8 cellular contexts compared by ENCODE assay signal in the genomic region with DNA sequence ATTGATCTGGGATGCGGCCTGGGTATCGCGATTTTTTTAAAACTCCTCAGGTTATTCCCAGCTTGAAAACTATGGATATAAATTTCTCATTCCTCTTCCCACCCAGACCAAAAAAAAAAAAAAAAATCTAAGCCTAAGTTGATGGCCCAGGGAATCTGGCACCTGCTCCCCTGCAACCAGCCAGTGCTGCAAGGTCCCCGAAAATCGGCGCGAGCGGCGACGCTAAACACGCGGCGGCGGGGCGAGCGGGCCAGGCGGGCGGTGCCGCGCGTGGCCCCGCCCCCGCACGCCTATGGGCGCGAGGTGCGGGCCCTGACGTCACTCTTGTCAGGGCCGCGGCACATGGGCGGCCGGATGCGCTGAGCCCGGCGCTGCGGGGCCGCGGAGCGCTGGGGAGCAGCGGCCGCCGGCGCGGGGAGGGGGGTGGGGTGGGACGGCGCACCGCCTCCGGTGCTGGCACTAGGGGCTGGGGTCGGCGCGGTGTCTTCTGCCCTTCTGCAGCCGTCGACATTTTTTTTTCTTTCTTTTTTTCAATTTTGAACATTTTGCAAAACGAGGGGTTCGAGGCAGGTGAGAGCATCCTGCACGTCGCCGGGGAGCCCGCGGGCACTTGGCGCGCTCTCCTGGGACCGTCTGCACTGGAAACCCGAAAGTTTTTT. TPM values are rescaled to one million over a fixed set of nuclear protein-coding genes. Genes with fewer than 3 reads are reported as not detected.
A peak's percentile ranks its signal among the peaks of the same experiment; 100 is the strongest.
DNase-seq lines count a peak whose midpoint lies in the region; ATAC-seq and TF ChIP-seq lines count a peak whose summit lies in the region.

A gene with protein sequence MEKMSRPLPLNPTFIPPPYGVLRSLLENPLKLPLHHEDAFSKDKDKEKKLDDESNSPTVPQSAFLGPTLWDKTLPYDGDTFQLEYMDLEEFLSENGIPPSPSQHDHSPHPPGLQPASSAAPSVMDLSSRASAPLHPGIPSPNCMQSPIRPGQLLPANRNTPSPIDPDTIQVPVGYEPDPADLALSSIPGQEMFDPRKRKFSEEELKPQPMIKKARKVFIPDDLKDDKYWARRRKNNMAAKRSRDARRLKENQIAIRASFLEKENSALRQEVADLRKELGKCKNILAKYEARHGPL (plus strand): TSS at position 321 of the 659 bp plus-strand sequence. CDS start 525 bp downstream, outside the sequence.

- H3K79me2 ChIP-seq in smooth muscle cell (ENCODE audit: low read depth), result no peaks in the 10 kb centered on the region

- H2AFZ ChIP-seq in smooth muscle cell (ENCODE audit: low read depth), result no peak within 1 kb of the TSS

- peak within 1 kb of the TSS; percentile 53 for H3K4me3 ChIP-seq in smooth muscle cell

- H3K27me3 ChIP-seq in smooth muscle cell (ENCODE audit: low read depth), result peaks cover 100% of the 10 kb centered on the region

- peak within 1 kb of the TSS; percentile 42 for H3K27ac ChIP-seq in caudate nucleus (ENCODE audit: low read depth, low read length)
- H3K27ac ChIP-seq in smooth muscle cell (ENCODE audit: low read depth), result no peak within 1 kb of the TSS

- H3K4me2 ChIP-seq in smooth muscle cell, result peak within 1 kb of the TSS; percentile 90

- TF ChIP-seq CTCF in GM10266 (IDR thresholded peaks at IDR 0.05; ENCODE audit: control insufficient read depth, insufficient read depth, low read depth, missing control alignments), result no peak
- TF ChIP-seq CTCF in smooth muscle cell (IDR thresholded peaks at IDR 0.05; ENCODE audit: borderline replicate concordance, insufficient read depth, poor library complexity, severe bottlenecking), result no peak

- DNase-seq in GM10266 (ENCODE audit: extremely low spot score) (peak; percentile 87), NCI-H1417 (lab: John Stamatoyannopoulos, UW) (peak; percentile 90 to 92 (median 91)), caudate nucleus (lab: John Stamatoyannopoulos, UW) (peak in 55 of 61 donors; percentile 8 to 91 (median 73)), inferior parietal cortex (ENCODE audit: extremely low spot score) (peak; percentile 86), smooth muscle cell (lab: John Stamatoyannopoulos, UW; ENCODE audit: unreplicated experiment) (no peak), dedifferentiated amniotic fluid mesenchymal stem cell (ENCODE audit: extremely low spot score) (no peak)
- DNase-seq in activated CD4-positive, CD25-positive, alpha-beta regulatory T cell treated with anti-CD3 and anti-CD28 coated beads, Interleukin-2, amount 50 U/mL, for 16 hours (ENCODE audit: low read depth, low spot score), result peak; percentile 21

- H3K9me3 ChIP-seq in smooth muscle cell (replicated peaks; ENCODE audit: low read depth), result no peaks in the 10 kb centered on the region

- 3% methylated on average over 50 of the region's 64 CpGs for WGBS in smooth muscle cell (ENCODE audit: low lambda C conversion rate)

- H3K9ac ChIP-seq in smooth muscle cell (ENCODE audit: low read depth), result no peak within 1 kb of the TSS

- no peaks in the 10 kb centered on the region for H3F3A ChIP-seq in smooth muscle cell (ENCODE audit: low read depth)

- H4K20me1 ChIP-seq in smooth muscle cell (ENCODE audit: low read depth), result no peaks in the 10 kb centered on the region

- H3K36me3 ChIP-seq in smooth muscle cell (ENCODE audit: low read depth), result no peaks in the 10 kb centered on the region

- peak; percentile 86 for ATAC-seq in HG02678 (IDR thresholded peaks at IDR 0.05; ENCODE audit: unreplicated experiment)

- H3K4me1 ChIP-seq in smooth muscle cell (ENCODE audit: low read depth), result peaks cover 13% of the 10 kb centered on the region

RNA-seq across cellular contexts. Expression of the gene that starts here (rescaled TPM):
- not detected in 2 replicates for total RNA-seq in smooth muscle cell
- polyA plus RNA-seq in smooth muscle cell, result 0.19 TPM in 1 of 2 replicates, not detected in the other

Comparison
In these comparisons a context has a peak if more than half of its experiments do, and no peak if none do; other contexts are left out.
1. DNase-seq: peak in GM10266 (single experiment), NCI-H1417 (3 of 3), activated CD4-positive, CD25-positive, alpha-beta regulatory T cell treated with anti-CD3 and anti-CD28 coated beads, Interleukin-2, amount 50 U/mL, for 16 hours (single experiment), caudate nucleus (55 of 61) and inferior parietal cortex (single experiment); none in smooth muscle cell (single experiment) and dedifferentiated amniotic fluid mesenchymal stem cell (single experiment).